ENCODE assay signal across 34 cellular contexts in genomic region chr16:87958632-87959031, GRCh38. TPM values are rescaled to one million over a fixed set of nuclear protein-coding genes. Genes with fewer than 3 reads are reported as not detected.
DNase-seq lines count a peak whose midpoint lies in the region; ATAC-seq and TF ChIP-seq lines count a peak whose summit lies in the region.
"Had no signal": no experiment of that assay in that cellular context is flagged by ENCODE, and none has a peak within 500 bp of the region (broad histone marks: within the 10 kb centered on the region; RNA-seq: fewer than 3 reads in every experiment).

No MANE protein-coding gene starts in this region.

- DNase-seq in stimulated activated naive CD8-positive, alpha-beta T cell treated with anti-CD3 and anti-CD28 coated beads, Interleukin-15, Interleukin-2, amounts not matched to agents 100 U/mL and 50 U/mL, for 24 hours, result no peak
- no peak for DNase-seq in T-helper 17 cell
- peak; percentile 34 for DNase-seq in endodermal cell
- DNase-seq in upper lobe of right lung, result peak; percentile 45
- no peak for DNase-seq in HEK293T (ENCODE audit: extremely low spot score)
- DNase-seq: activated CD8-positive, alpha-beta memory T cell treated with anti-CD3 and anti-CD28 coated beads for 24 hours; activated naive CD4-positive, alpha-beta T cell; activated T-cell treated with anti-CD3 and anti-CD28 coated beads, Interleukin-2, amount 50 U/mL, for 1 hour; anterior cingulate cortex; CD4-positive, alpha-beta memory T cell; colonic mucosa; effector memory CD8-positive, alpha-beta T cell; foreskin fibroblast; heart left ventricle; NCI-H1092 treated with DMSO at 0.1 percent for 48 hours; NCI-H187 treated with DMSO at 0.1 percent for 48 hours; NCI-H526; nephron progenitor cell; small intestine; SW 1271 had no signal

- WGBS in endodermal cell (ENCODE audit: insufficient coverage in 1 of 2, insufficient read length in 1 of 2), 2 experiments, result 95 to 96% methylated on average over 8 to 9 of the region's 9 CpGs

- no peak overlapping the region for H3K4me3 ChIP-seq in endodermal cell (ENCODE audit: low read length)
- H3K4me3 ChIP-seq in upper lobe of right lung, result no peak overlapping the region
- H3K4me3 ChIP-seq: cardiac muscle cell, colonic mucosa, suprapubic skin had no signal

- peak overlapping the region; percentile 50 for H3K4me3 Mint-ChIP-seq in stimulated activated naive CD8-positive, alpha-beta T cell treated with anti-CD3 and anti-CD28 coated beads, Interleukin-15, Interleukin-2, amounts not matched to agents 100 ng/mL and 50 ng/mL, for 24 hours
- H3K4me3 Mint-ChIP-seq in T-helper 17 cell (no peak overlapping the region), endodermal cell (no peak overlapping the region)

- POLR2A ChIA-PET in HEK293T (lab: Yijun Ruan, JAX), result no interaction called here

- no peak for ATAC-seq in stimulated activated naive CD8-positive, alpha-beta T cell treated with anti-CD3 and anti-CD28 coated beads, Interleukin-15, Interleukin-2, amounts not matched to agents 100 U/mL and 50 U/mL, for 24 hours
- ATAC-seq in T-helper 17 cell, result no peak
- no peak for ATAC-seq in upper lobe of right lung
- no peak for ATAC-seq in HG03565 (IDR thresholded peaks at IDR 0.05; ENCODE audit: unreplicated experiment)
- no peak for ATAC-seq in GM18520 (IDR thresholded peaks at IDR 0.05; ENCODE audit: unreplicated experiment)
- ATAC-seq: activated CD4-positive, CD25-positive, alpha-beta regulatory T cell treated with anti-CD3 and anti-CD28 coated beads, Interleukin-2, amount 50 U/mL, for 24 hours; effector memory CD8-positive, alpha-beta T cell; heart left ventricle; Panc1 had no signal

- no peaks in the 10 kb centered on the region for H3K27me3 Mint-ChIP-seq in stimulated activated naive CD8-positive, alpha-beta T cell treated with anti-CD3 and anti-CD28 coated beads, Interleukin-15, Interleukin-2, amounts not matched to agents 100 ng/mL and 50 ng/mL, for 24 hours
- H3K27me3 Mint-ChIP-seq in T-helper 17 cell (no peaks in the 10 kb centered on the region), endodermal cell (ENCODE audit: insufficient read depth) (no peaks in the 10 kb centered on the region)
- H3K27me3 Mint-ChIP-seq: CD4-positive, alpha-beta memory T cell; effector memory CD8-positive, alpha-beta T cell had no signal

- H3K27ac ChIP-seq in endodermal cell (ENCODE audit: low read depth, low read length) (no peak overlapping the region), upper lobe of right lung (no peak overlapping the region)
- H3K27ac ChIP-seq: cardiac muscle cell, colonic mucosa, heart left ventricle, parathyroid adenoma, suprapubic skin had no signal

- no peaks in the 10 kb centered on the region for H3K27me3 ChIP-seq in endodermal cell (ENCODE audit: control insufficient read depth, insufficient read depth, low read length, poor library complexity, severe bottlenecking)
- H3K27me3 ChIP-seq in upper lobe of right lung, result no peaks in the 10 kb centered on the region
- H3K27me3 ChIP-seq: cardiac muscle cell, colonic mucosa, heart left ventricle, suprapubic skin had no signal

- no peaks in the 10 kb centered on the region for H3K9me3 Mint-ChIP-seq in stimulated activated naive CD8-positive, alpha-beta T cell treated with anti-CD3 and anti-CD28 coated beads, Interleukin-15, Interleukin-2, amounts not matched to agents 100 ng/mL and 50 ng/mL, for 24 hours
- no peaks in the 10 kb centered on the region for H3K9me3 Mint-ChIP-seq in endodermal cell
- H3K9me3 Mint-ChIP-seq: CD4-positive, alpha-beta memory T cell; effector memory CD8-positive, alpha-beta T cell; nephron progenitor cell had no signal

- H3K36me3 Mint-ChIP-seq in stimulated activated naive CD8-positive, alpha-beta T cell treated with anti-CD3 and anti-CD28 coated beads, Interleukin-15, Interleukin-2, amounts not matched to agents 100 ng/mL and 50 ng/mL, for 24 hours (ENCODE audit: low read depth), result peaks cover 49% of the 10 kb centered on the region
- peaks cover 6% of the 10 kb centered on the region for H3K36me3 Mint-ChIP-seq in T-helper 17 cell (ENCODE audit: low read depth)
- peaks cover 20% of the 10 kb centered on the region for H3K36me3 Mint-ChIP-seq in endodermal cell (ENCODE audit: low read depth)

- no peak for TF ChIP-seq CTCF in endodermal cell (conservative IDR thresholded peaks at IDR 0.05)
- TF ChIP-seq CTCF in upper lobe of right lung (IDR thresholded peaks at IDR 0.05), result no peak

- no peaks in the 10 kb centered on the region for H3K4me1 ChIP-seq in endodermal cell (ENCODE audit: control insufficient read depth, insufficient read depth, low read length)
- H3K4me1 ChIP-seq in upper lobe of right lung, result peaks cover 31% of the 10 kb centered on the region

- intact Hi-C loops in upper lobe of right lung (cut with DNase I), result no loop called here

- no peak overlapping the region for H3K9ac ChIP-seq in endodermal cell (ENCODE audit: extremely low read depth, low read length, poor library complexity, severe bottlenecking)
- H3K9ac ChIP-seq: parathyroid adenoma had no signal

- H3K4me1 Mint-ChIP-seq in stimulated activated naive CD8-positive, alpha-beta T cell treated with anti-CD3 and anti-CD28 coated beads, Interleukin-15, Interleukin-2, amounts not matched to agents 100 ng/mL and 50 ng/mL, for 24 hours (ENCODE audit: low read depth), result peaks cover 93% of the 10 kb centered on the region
- H3K4me1 Mint-ChIP-seq in T-helper 17 cell (peaks cover 50% of the 10 kb centered on the region), endodermal cell (peaks cover 17% of the 10 kb centered on the region)

- peak overlapping the region; percentile 24 for H3K27ac Mint-ChIP-seq in stimulated activated naive CD8-positive, alpha-beta T cell treated with anti-CD3 and anti-CD28 coated beads, Interleukin-15, Interleukin-2, amounts not matched to agents 100 ng/mL and 50 ng/mL, for 24 hours
- H3K27ac Mint-ChIP-seq in T-helper 17 cell (peak overlapping the region; percentile 77), endodermal cell (peak overlapping the region; percentile 15)

- H3K36me3 ChIP-seq in endodermal cell (ENCODE audit: control insufficient read depth, insufficient read depth, low read length) (peaks cover 24% of the 10 kb centered on the region), upper lobe of right lung (peaks cover 6% of the 10 kb centered on the region)
- H3K36me3 ChIP-seq: cardiac muscle cell, colonic mucosa, suprapubic skin had no signal

- CTCF ChIA-PET in HEK293T (lab: Yijun Ruan, JAX), result no interaction called here

- no peaks in the 10 kb centered on the region for H3K9me3 ChIP-seq in T-helper 17 cell (ENCODE audit: control insufficient read depth, low read length, poor library complexity, severe bottlenecking)
- H3K9me3 ChIP-seq in endodermal cell (ENCODE audit: control insufficient read depth, low read length), result no peaks in the 10 kb centered on the region
- no peaks in the 10 kb centered on the region for H3K9me3 ChIP-seq in upper lobe of right lung
- H3K9me3 ChIP-seq: colonic mucosa, heart left ventricle, suprapubic skin had no signal

TF ChIP-seq in HEK293T, 16 proteins besides CTCF, POLR2A, EP300 and RAD21:
- TF ChIP-seq LEF1 (IDR thresholded peaks at IDR 0.05; ENCODE audit: borderline replicate concordance), result no peak
- TF ChIP-seq FOXK2 (IDR thresholded peaks at IDR 0.05), result no peak
- TF ChIP-seq ARNT (IDR thresholded peaks at IDR 0.05), result no peak
- no peak for TF ChIP-seq FOXM1 (IDR thresholded peaks at IDR 0.05; ENCODE audit: borderline replicate concordance)
- TF ChIP-seq TARDBP (IDR thresholded peaks at IDR 0.05), result no peak
- no peak for TF ChIP-seq ZNF384 (IDR thresholded peaks at IDR 0.05)
- TF ChIP-seq NFRKB (IDR thresholded peaks at IDR 0.05), result no peak

RNA-seq across cellular contexts. Expression of gene BANP, which starts 7.4 kb away (rescaled TPM):
- total RNA-seq in T-helper 17 cell, result 10 to 100 TPM; 46.9 to 47.9 TPM
- 10 to 100 TPM; 39.5 to 45.5 TPM for total RNA-seq in endodermal cell
- polyA plus RNA-seq in endodermal cell (2013, experiment 1 of 2), result 23.8 TPM
- polyA plus RNA-seq in endodermal cell (2013, experiment 2 of 2), result 20.0 TPM
- total RNA-seq in upper lobe of right lung, result 20.6 TPM

RNA-seq across cellular contexts. Expression of gene CA5A, which starts 22.3 kb away (rescaled TPM):
- total RNA-seq in T-helper 17 cell (not detected), endodermal cell (not detected), upper lobe of right lung (not detected)
- polyA plus RNA-seq in endodermal cell (2013, experiment 1 of 2), result not detected
- polyA plus RNA-seq in endodermal cell (2013, experiment 2 of 2), result not detected
- total RNA-seq: cardiac muscle cell; CD4-positive, alpha-beta memory T cell; colonic mucosa; H1; kidney epithelial cell; lower leg skin; suprapubic skin; urinary bladder had no signal
- polyA plus RNA-seq: AG04450; cardiac muscle cell; CD4-positive, alpha-beta memory T cell; esophagus; H1; small intestine; urinary bladder had no signal

Comparison
In these comparisons a context has a peak if more than half of its experiments do, and no peak if none do; other contexts are left out.
1. H3K27ac Mint-ChIP-seq: peak in every context shown above with its lines; median percentile 77 in T-helper 17 cell; 24 in stimulated activated naive CD8-positive, alpha-beta T cell treated with anti-CD3 and anti-CD28 coated beads, Interleukin-15, Interleukin-2, amounts not matched to agents 100 ng/mL and 50 ng/mL, for 24 hours; 15 in endodermal cell.
2. DNase-seq: peak in endodermal cell (single experiment) and upper lobe of right lung (single experiment); none in stimulated activated naive CD8-positive, alpha-beta T cell treated with anti-CD3 and anti-CD28 coated beads, Interleukin-15, Interleukin-2, amounts not matched to agents 100 U/mL and 50 U/mL, for 24 hours (single experiment), T-helper 17 cell (0 of 3) and HEK293T (single experiment).